27 cellular contexts compared by ENCODE assay signal in the genomic region with DNA sequence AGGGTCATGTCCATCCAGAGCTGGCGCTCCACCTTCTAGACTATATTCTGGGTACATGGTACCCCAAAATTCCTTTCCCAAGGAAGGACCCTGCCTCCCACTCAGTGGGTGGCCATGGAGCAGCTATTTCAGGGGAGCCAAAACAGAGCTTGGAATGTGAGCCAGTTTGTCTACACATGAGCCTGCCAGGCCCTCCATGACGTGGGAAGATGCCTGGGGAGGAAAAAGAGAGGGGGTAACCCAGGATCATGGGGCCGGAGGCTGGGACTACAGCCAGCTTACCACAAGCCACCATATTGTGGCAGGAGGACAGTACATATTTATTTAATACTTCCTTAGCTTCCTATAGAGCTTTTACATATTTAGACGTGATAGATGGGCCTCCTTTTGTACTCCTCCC.
"Had no signal": no experiment of that assay in that cellular context is flagged by ENCODE, and none has a peak within 500 bp of the region (broad histone marks: within the 10 kb centered on the region; RNA-seq: fewer than 3 reads in every experiment).

No MANE protein-coding gene starts in this region.

- H3K27me3 ChIP-seq: colonic mucosa, foreskin keratinocyte, gastroesophageal sphincter, heart left ventricle, neutrophil, pancreas, right lobe of liver, tibial nerve, upper lobe of right lung, uterus had no signal

- DNase-seq: central memory CD4-positive, alpha-beta T cell; colonic mucosa; effector CD8-positive, alpha-beta T cell; endodermal cell; foreskin keratinocyte; heart left ventricle; hippocampal formation; left colon; mucosa of descending colon; naive thymus-derived CD8-positive, alpha-beta T cell; pancreas; right lobe of liver; stimulated activated CD4-positive, alpha-beta T cell treated with anti-CD3 and anti-CD28 coated beads, Interleukin-12 subunit alpha, Interleukin-12 subunit beta, amount 100 ng/mL, for 4 hours; stimulated activated CD4-positive, alpha-beta T cell treated with anti-CD3 and anti-CD28 coated beads, Interleukin-1b, Interleukin-23, amount 100 ng/mL, for 48 hours; stimulated activated CD4-positive, alpha-beta T cell treated with anti-CD3 and anti-CD28 coated beads, Interleukin-4, amount 100 ng/mL, for 1 hour; stimulated activated CD8-positive, alpha-beta memory T cell treated with anti-CD3 and anti-CD28 coated beads, Interleukin-4, amount 100 ng/mL, for 48 hours; stimulated activated naive CD4-positive, alpha-beta T cell; upper lobe of right lung; uterus had no signal

- H3K9me3 ChIP-seq: colonic mucosa, gastroesophageal sphincter, heart left ventricle, mucosa of descending colon, neutrophil, pancreas, right lobe of liver, thoracic aorta, tibial nerve, upper lobe of right lung, uterus had no signal

- H3K36me3 ChIP-seq: colonic mucosa, gastroesophageal sphincter, heart left ventricle, neutrophil, pancreas, right lobe of liver, thoracic aorta, tibial nerve, upper lobe of right lung, uterus had no signal

- H3K4me1 ChIP-seq: colonic mucosa, pancreas, right lobe of liver, upper lobe of right lung, uterus had no signal

- H3K4me2 ChIP-seq: smooth muscle cell had no signal

- H3K4me3 ChIP-seq: colonic mucosa, gastroesophageal sphincter, heart left ventricle, lung, mucosa of descending colon, pancreas, right lobe of liver, smooth muscle cell, thoracic aorta, tibial nerve, upper lobe of right lung, uterus had no signal

- H3K27ac ChIP-seq: colonic mucosa, epithelial cell of prostate, foreskin keratinocyte, neutrophil, pancreas, right lobe of liver, thoracic aorta, tibial nerve, upper lobe of right lung, uterus had no signal

- ATAC-seq: esophagus mucosa; foreskin keratinocyte; gastroesophageal sphincter; heart left ventricle; left colon; mucosa of descending colon; naive thymus-derived CD8-positive, alpha-beta T cell; pancreas; right lobe of liver; upper lobe of right lung had no signal
